ENCODE assay signal across 31 cellular contexts in genomic region chr7:106234425-106234824, GRCh38.
"Had no signal": no experiment of that assay in that cellular context is flagged by ENCODE, and none has a peak within 500 bp of the region (broad histone marks: within the 10 kb centered on the region; RNA-seq: fewer than 3 reads in every experiment).

No MANE protein-coding gene starts in this region.

- ATAC-seq: naive thymus-derived CD4-positive, alpha-beta T cell; natural killer cell; psoas muscle; right cardiac atrium; sciatic nerve; stimulated activated memory B cell treated with anti-CD40 and anti-IgM and Interleukin-4, amounts not matched to agents 10 μg/mL and 1 μg/mL and 100 μg/mL, for 72 hours; stimulated activated naive CD8-positive, alpha-beta T cell treated with anti-CD3 and anti-CD28 coated beads, Interleukin-15, amount 100 ng/mL, for 72 hours; stimulated activated naive CD8-positive, alpha-beta T cell treated with anti-CD3 and anti-CD28 coated beads, Interleukin-15, Interleukin-2, amounts not matched to agents 100 U/mL and 50 U/mL, for 24 hours had no signal

- H3K4me1 Mint-ChIP-seq: naive thymus-derived CD4-positive, alpha-beta T cell; natural killer cell; nephron; stimulated activated memory B cell treated with anti-CD40 and anti-IgM and Interleukin-4, amounts not matched to agents 10 μg/mL and 1 μg/mL and 100 μg/mL, for 72 hours; stimulated activated naive CD8-positive, alpha-beta T cell treated with anti-CD3 and anti-CD28 coated beads, Interleukin-15, amount 100 ng/mL, for 72 hours had no signal

- H3K9me3 ChIP-seq: neutrophil, ovary, psoas muscle, spleen, thoracic aorta, thyroid gland, tibial nerve, upper lobe of left lung, vagina had no signal

- H3K27ac Mint-ChIP-seq: naive thymus-derived CD4-positive, alpha-beta T cell; natural killer cell; nephron; progenitor cell of endocrine pancreas; stimulated activated memory B cell treated with anti-CD40 and anti-IgM and Interleukin-4, amounts not matched to agents 10 μg/mL and 1 μg/mL and 100 μg/mL, for 72 hours; stimulated activated naive CD8-positive, alpha-beta T cell treated with anti-CD3 and anti-CD28 coated beads, Interleukin-15, amount 100 ng/mL, for 72 hours had no signal

- FAIRE-seq: urothelium cell line had no signal

- H3K4me3 Mint-ChIP-seq: naive thymus-derived CD4-positive, alpha-beta T cell; natural killer cell; nephron; stimulated activated memory B cell treated with anti-CD40 and anti-IgM and Interleukin-4, amounts not matched to agents 10 μg/mL and 1 μg/mL and 100 μg/mL, for 72 hours; stimulated activated naive CD8-positive, alpha-beta T cell treated with anti-CD3 and anti-CD28 coated beads, Interleukin-15, amount 100 ng/mL, for 72 hours had no signal

- H3K4me2 ChIP-seq: smooth muscle cell had no signal

- H3K79me2 ChIP-seq: parathyroid adenoma had no signal

- H3K27ac ChIP-seq: neutrophil, ovary, parathyroid adenoma, psoas muscle, skin epidermis, thoracic aorta, thyroid gland, upper lobe of left lung, vagina had no signal

- DNase-seq: naive thymus-derived CD4-positive, alpha-beta T cell; natural killer cell; occipital lobe; ovary; posterior cingulate gyrus; psoas muscle; right cardiac atrium; spleen; stimulated activated CD4-positive, alpha-beta T cell treated with anti-CD3 and anti-CD28 coated beads, Interleukin-12 subunit alpha, Interleukin-12 subunit beta, amount 100 ng/mL, for 4 hours; stimulated activated CD4-positive, alpha-beta T cell treated with anti-CD3 and anti-CD28 coated beads, Interleukin-1b, Interleukin-23, amount 100 ng/mL, for 48 hours; stimulated activated CD4-positive, alpha-beta T cell treated with anti-CD3 and anti-CD28 coated beads, Interleukin-4, amount 100 ng/mL, for 1 hour; stimulated activated CD4-positive, alpha-beta T cell treated with anti-CD3 and anti-CD28 coated beads, Interleukin-4, amount 100 ng/mL, for 4 hours; stimulated activated CD8-positive, alpha-beta memory T cell treated with anti-CD3 and anti-CD28 coated beads, Interleukin-4, amount 100 ng/mL, for 48 hours; stimulated activated naive CD4-positive, alpha-beta T cell; stimulated activated naive CD8-positive, alpha-beta T cell treated with anti-CD3 and anti-CD28 coated beads, Interleukin-15, amount 100 ng/mL, for 72 hours; stimulated activated naive CD8-positive, alpha-beta T cell treated with anti-CD3 and anti-CD28 coated beads, Interleukin-15, Interleukin-2, amounts not matched to agents 100 U/mL and 50 U/mL, for 24 hours; thyroid gland; trophoblast cell; upper lobe of left lung had no signal

- H3K9ac ChIP-seq: parathyroid adenoma had no signal

- H3K27me3 Mint-ChIP-seq: progenitor cell of endocrine pancreas had no signal

- H3K9me3 Mint-ChIP-seq: natural killer cell; stimulated activated memory B cell treated with anti-CD40 and anti-IgM and Interleukin-4, amounts not matched to agents 10 μg/mL and 1 μg/mL and 100 μg/mL, for 72 hours; stimulated activated naive CD8-positive, alpha-beta T cell treated with anti-CD3 and anti-CD28 coated beads, Interleukin-15, amount 100 ng/mL, for 72 hours had no signal

- H3K36me3 Mint-ChIP-seq: natural killer cell; stimulated activated memory B cell treated with anti-CD40 and anti-IgM and Interleukin-4, amounts not matched to agents 10 μg/mL and 1 μg/mL and 100 μg/mL, for 72 hours had no signal

- H3K27me3 ChIP-seq: neutrophil, ovary, thyroid gland, tibial nerve, vagina had no signal

- H3K36me3 ChIP-seq: neutrophil, ovary, spleen, thoracic aorta, thyroid gland, tibial nerve, upper lobe of left lung, vagina had no signal

- H3K4me1 ChIP-seq: parathyroid adenoma, psoas muscle, thyroid gland, tibial nerve, upper lobe of left lung, vagina had no signal

- H3K4me3 ChIP-seq: ovary, psoas muscle, skin epidermis, smooth muscle cell, spleen, thoracic aorta, thyroid gland, tibial nerve, upper lobe of left lung, vagina had no signal

- H2AFZ ChIP-seq: parathyroid adenoma had no signal
